In the genomic region with DNA sequence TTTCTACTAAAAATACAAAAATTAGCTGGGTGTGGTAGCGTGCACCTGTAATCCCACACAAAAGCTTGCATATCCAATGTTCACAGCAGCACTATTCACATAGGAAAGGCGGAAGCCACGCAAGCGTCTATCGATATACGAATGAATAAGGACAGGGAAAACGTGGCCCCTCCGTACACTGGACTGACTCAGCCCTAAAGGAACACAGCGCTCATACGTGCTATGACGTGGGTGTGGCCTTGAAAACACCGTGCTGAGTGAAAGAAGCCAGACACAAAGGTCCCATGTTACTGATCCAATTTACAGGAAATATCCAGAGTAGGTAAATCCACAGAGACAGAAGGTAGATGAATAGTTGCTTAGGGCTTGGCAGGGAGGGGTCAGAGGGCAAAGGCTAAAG, we compare ENCODE assay signal across 32 cellular contexts. TPM values are rescaled to one million over a fixed set of nuclear protein-coding genes. Genes with fewer than 3 reads are reported as not detected.
"Had no signal": no experiment of that assay in that cellular context is flagged by ENCODE, and none has a peak within 500 bp of the region (broad histone marks: within the 10 kb centered on the region; RNA-seq: fewer than 3 reads in every experiment).

No MANE protein-coding gene starts in this region.

- DNase-seq: activated B cell treated with CpG ODN at 0.5 μM for 24 hours; activated CD4-positive, alpha-beta memory T cell treated with anti-CD3 and anti-CD28 coated beads, Interleukin-2, amount 10 ng/mL, durations not matched to agents 7 days and 5 days; activated CD4-positive, alpha-beta T cell treated with anti-CD3 and anti-CD28 coated beads for 48 hours; activated CD4-positive, CD25-positive, alpha-beta regulatory T cell treated with anti-CD3 and anti-CD28 coated beads, Interleukin-2, amount 50 U/mL, for 72 hours; activated CD8-positive, alpha-beta memory T cell treated with anti-CD3 and anti-CD28 coated beads for 24 hours; activated CD8-positive, alpha-beta memory T cell treated with anti-CD3 and anti-CD28 coated beads, Interleukin-2, amount 10 ng/mL, durations not matched to agents 7 days and 5 days; activated CD8-positive, alpha-beta memory T cell treated with anti-CD3 and anti-CD28 coated beads, Interleukin-2, amount 50 U/mL, for 48 hours; activated effector memory CD4-positive, alpha-beta T cell treated with Interleukin-2 at 50 U/mL for 16 hours; activated naive CD4-positive, alpha-beta T cell treated with anti-CD3 and anti-CD28 coated beads, Interleukin-2, amount 50 U/mL, for 16 hours; activated naive CD8-positive, alpha-beta T cell treated with anti-CD3 and anti-CD28 coated beads, Interleukin-2, amount 10 ng/mL, durations not matched to agents 7 days and 5 days; activated T-cell treated with anti-CD3 and anti-CD28 coated beads, Interleukin-2, amount 50 U/mL, for 48 hours; anterior cingulate cortex; caudate nucleus; cerebellar nuclear complex; Kasumi-1; KG1; MG63; NCI-H1048; NCI-H1105 treated with DMSO at 0.1 percent for 48 hours; NCI-H1436; NCI-H1694; NCI-H1930; NCI-H345; NCI-H524 treated with DMSO at 0.1 percent for 48 hours; SW 1271; T-helper 1 cell; T-helper 2 cell; T-helper 9 cell had no signal

- H3K27me3 Mint-ChIP-seq: activated B cell treated with CpG ODN at 0.5 μM for 24 hours; activated CD4-positive, alpha-beta memory T cell treated with anti-CD3 and anti-CD28 coated beads, Interleukin-2, amount 10 ng/mL, durations not matched to agents 7 days and 5 days had no signal

- H3K4me3 ChIP-seq: MG63 had no signal

- H3K27me3 ChIP-seq: MG63 had no signal

- FAIRE-seq: bronchial epithelial cell had no signal

- H3K9me3 Mint-ChIP-seq: activated B cell treated with CpG ODN at 0.5 μM for 24 hours; activated CD4-positive, alpha-beta memory T cell treated with anti-CD3 and anti-CD28 coated beads, Interleukin-2, amount 10 ng/mL, durations not matched to agents 7 days and 5 days; activated naive CD8-positive, alpha-beta T cell treated with anti-CD3 and anti-CD28 coated beads, Interleukin-2, amount 10 ng/mL, durations not matched to agents 7 days and 5 days; brain had no signal

- H3K27ac ChIP-seq: VCaP had no signal

- H3K4me1 Mint-ChIP-seq: brain had no signal

- H3K9me3 ChIP-seq: MG63 had no signal

- H3K27ac Mint-ChIP-seq: activated B cell treated with CpG ODN at 0.5 μM for 24 hours; activated CD4-positive, alpha-beta memory T cell treated with anti-CD3 and anti-CD28 coated beads, Interleukin-2, amount 10 ng/mL, durations not matched to agents 7 days and 5 days; activated CD8-positive, alpha-beta memory T cell treated with anti-CD3 and anti-CD28 coated beads, Interleukin-2, amount 10 ng/mL, durations not matched to agents 7 days and 5 days; activated naive CD8-positive, alpha-beta T cell treated with anti-CD3 and anti-CD28 coated beads, Interleukin-2, amount 10 ng/mL, durations not matched to agents 7 days and 5 days; brain had no signal

- H3K4me3 Mint-ChIP-seq: activated B cell treated with CpG ODN at 0.5 μM for 24 hours; activated CD4-positive, alpha-beta memory T cell treated with anti-CD3 and anti-CD28 coated beads, Interleukin-2, amount 10 ng/mL, durations not matched to agents 7 days and 5 days; activated CD8-positive, alpha-beta memory T cell treated with anti-CD3 and anti-CD28 coated beads, Interleukin-2, amount 10 ng/mL, durations not matched to agents 7 days and 5 days; activated naive CD8-positive, alpha-beta T cell treated with anti-CD3 and anti-CD28 coated beads, Interleukin-2, amount 10 ng/mL, durations not matched to agents 7 days and 5 days had no signal

- H3K36me3 Mint-ChIP-seq: activated CD8-positive, alpha-beta memory T cell treated with anti-CD3 and anti-CD28 coated beads, Interleukin-2, amount 10 ng/mL, durations not matched to agents 7 days and 5 days; activated naive CD8-positive, alpha-beta T cell treated with anti-CD3 and anti-CD28 coated beads, Interleukin-2, amount 10 ng/mL, durations not matched to agents 7 days and 5 days; brain had no signal

- ATAC-seq: activated CD8-positive, alpha-beta memory T cell treated with anti-CD3 and anti-CD28 coated beads, Interleukin-2, amount 10 ng/mL, durations not matched to agents 7 days and 5 days; Panc1 had no signal

RNA-seq across cellular contexts. Expression of gene MIOX, which starts 13.8 kb away (rescaled TPM):
- total RNA-seq: activated naive CD8-positive, alpha-beta T cell treated with anti-CD3 and anti-CD28 coated beads, Interleukin-2, amount 10 ng/mL, durations not matched to agents 7 days and 5 days; bronchial epithelial cell had no signal
